18 cellular contexts compared by ENCODE assay signal in genomic region chr2:236173734-236174607, GRCh38. TPM values are rescaled to one million over a fixed set of nuclear protein-coding genes. Genes with fewer than 3 reads are reported as not detected.
DNase-seq lines count a peak whose midpoint lies in the region; ATAC-seq and TF ChIP-seq lines count a peak whose summit lies in the region.
"Had no signal": no experiment of that assay in that cellular context is flagged by ENCODE, and none has a peak within 500 bp of the region (broad histone marks: within the 10 kb centered on the region; RNA-seq: fewer than 3 reads in every experiment).

No MANE protein-coding gene starts in this region.

- no peaks in the 10 kb centered on the region for H3K9me2 ChIP-seq in GM23338 (ENCODE audit: insufficient read depth)

- H3K9me3 Mint-ChIP-seq in GM23338 = no peaks in the 10 kb centered on the region; the same call in 2 of the 3 replicates
- no peaks in the 10 kb centered on the region for H3K9me3 Mint-ChIP-seq in natural killer cell treated with Interleukin-12 subunit alpha and Interleukin-12 subunit beta and Interleukin-15 and Interleukin-18, amount 100 ng/mL, for 72 hours
- H3K9me3 Mint-ChIP-seq: activated B cell treated with CpG ODN at 0.5 μM for 24 hours; activated naive CD4-positive, alpha-beta T cell treated with anti-CD3 and anti-CD28 coated beads, Interleukin-2, amount 50 U/mL, for 24 hours; activated T-cell treated with anti-CD3 and anti-CD28 coated beads, Interleukin-2, amount 50 U/mL, for 4 hours; mesothelial cell of epicardium had no signal

- H3K27ac ChIP-seq in GM23338 (ENCODE audit: low read depth) (no peak overlapping the region), SJSA1 (peak overlapping the region; percentile 98), iPS-20b (ENCODE audit: low read length) (no peak overlapping the region), vagina (no peak overlapping the region)
- H3K27ac ChIP-seq: colonic mucosa had no signal

- peaks cover 31% of the 10 kb centered on the region for H3F3A ChIP-seq in GM23338 (replicated peaks; ENCODE audit: low read depth)

- intact Hi-C loops in vagina (cut with DNase I) = no loop called here

- H3K4me1 ChIP-seq in GM23338 (ENCODE audit: insufficient read depth) = peaks cover 66% of the 10 kb centered on the region
- peaks cover 52% of the 10 kb centered on the region for H3K4me1 ChIP-seq in SJSA1 (replicated peaks)
- H3K4me1 ChIP-seq in iPS-20b (ENCODE audit: insufficient read depth, low read length) = peaks cover 40% of the 10 kb centered on the region
- H3K4me1 ChIP-seq in vagina = peaks cover 32% of the 10 kb centered on the region

- peak overlapping the region; percentile 32 for H3K4me3 Mint-ChIP-seq in GM23338
- H3K4me3 Mint-ChIP-seq in natural killer cell treated with Interleukin-12 subunit alpha and Interleukin-12 subunit beta and Interleukin-15 and Interleukin-18, amount 100 ng/mL, for 72 hours = no peak overlapping the region
- H3K4me3 Mint-ChIP-seq: activated B cell treated with CpG ODN at 0.5 μM for 24 hours; activated CD8-positive, alpha-beta T cell treated with anti-CD3 and anti-CD28 coated beads, Interleukin-2, amount 10 ng/mL, durations not matched to agents 7 days and 5 days; activated naive CD4-positive, alpha-beta T cell treated with anti-CD3 and anti-CD28 coated beads, Interleukin-2, amount 50 U/mL, for 24 hours; activated T-cell treated with anti-CD3 and anti-CD28 coated beads, Interleukin-2, amount 50 U/mL, for 4 hours; CD4-positive, alpha-beta memory T cell; mesothelial cell of epicardium had no signal

- TF ChIP-seq POLR2A in vagina (IDR thresholded peaks at IDR 0.05) = no peak

- peaks cover 17% of the 10 kb centered on the region; the same call in 1 of the 2 replicates for H4K20me1 ChIP-seq in GM23338 (replicated peaks; ENCODE audit: insufficient read depth)

- no peaks in the 10 kb centered on the region for H3K79me2 ChIP-seq in GM23338 (replicated peaks; ENCODE audit: insufficient read depth)

- H3K36me3 Mint-ChIP-seq in GM23338 (ENCODE audit: low read depth) = no peaks in the 10 kb centered on the region
- no peaks in the 10 kb centered on the region for H3K36me3 Mint-ChIP-seq in natural killer cell treated with Interleukin-12 subunit alpha and Interleukin-12 subunit beta and Interleukin-15 and Interleukin-18, amount 100 ng/mL, for 72 hours
- H3K36me3 Mint-ChIP-seq: activated naive CD4-positive, alpha-beta T cell treated with anti-CD3 and anti-CD28 coated beads, Interleukin-2, amount 50 U/mL, for 24 hours; mesothelial cell of epicardium had no signal

- no peak overlapping the region for H3K27ac Mint-ChIP-seq in GM23338
- H3K27ac Mint-ChIP-seq in natural killer cell treated with Interleukin-12 subunit alpha and Interleukin-12 subunit beta and Interleukin-15 and Interleukin-18, amount 100 ng/mL, for 72 hours = no peak overlapping the region
- H3K27ac Mint-ChIP-seq: activated B cell treated with CpG ODN at 0.5 μM for 24 hours; activated CD8-positive, alpha-beta T cell treated with anti-CD3 and anti-CD28 coated beads, Interleukin-2, amount 10 ng/mL, durations not matched to agents 7 days and 5 days; activated naive CD4-positive, alpha-beta T cell treated with anti-CD3 and anti-CD28 coated beads, Interleukin-2, amount 50 U/mL, for 24 hours; mesothelial cell of epicardium had no signal

- peaks cover 98% of the 10 kb centered on the region for H3K27me3 ChIP-seq in GM23338 (ENCODE audit: insufficient read depth)
- no peaks in the 10 kb centered on the region for H3K27me3 ChIP-seq in SJSA1 (replicated peaks)
- H3K27me3 ChIP-seq in iPS-20b (ENCODE audit: insufficient read depth, low read length) = peaks cover 100% of the 10 kb centered on the region
- H3K27me3 ChIP-seq in vagina = peaks cover 39% of the 10 kb centered on the region

- TF ChIP-seq CTCF in GM23338 (conservative IDR thresholded peaks at IDR 0.05; ENCODE audit: low read depth in 2 of 2) = no peak
- TF ChIP-seq CTCF in vagina (IDR thresholded peaks at IDR 0.05) = no peak

- no peak overlapping the region for H3K9ac ChIP-seq in iPS-20b (ENCODE audit: low read depth, low read length)

- H3K27me3 Mint-ChIP-seq in GM23338 (ENCODE audit: insufficient read depth, low read depth, poor library complexity) = peaks cover 92% of the 10 kb centered on the region
- peaks cover 44 to 55% of the 10 kb centered on the region in 2 donors for H3K27me3 Mint-ChIP-seq in natural killer cell treated with Interleukin-12 subunit alpha and Interleukin-12 subunit beta and Interleukin-15 and Interleukin-18, amount 100 ng/mL, for 72 hours

- H3K36me3 ChIP-seq in GM23338 (ENCODE audit: insufficient read depth) (no peaks in the 10 kb centered on the region), SJSA1 (peaks cover 38% of the 10 kb centered on the region), iPS-20b (ENCODE audit: insufficient read depth, low read depth, low read length) (no peaks in the 10 kb centered on the region), vagina (no peaks in the 10 kb centered on the region)
- H3K36me3 ChIP-seq: colonic mucosa had no signal

- H3K9me3 ChIP-seq in SJSA1 (replicated peaks) = no peaks in the 10 kb centered on the region
- no peaks in the 10 kb centered on the region; the same call in 1 of the 2 replicates for H3K9me3 ChIP-seq in iPS-20b (ENCODE audit: insufficient read depth, low read depth, low read length)
- no peaks in the 10 kb centered on the region for H3K9me3 ChIP-seq in vagina
- H3K9me3 ChIP-seq: colonic mucosa had no signal

- peak overlapping the region; percentile 73 for H3K4me2 ChIP-seq in GM23338

- peaks cover 67% of the 10 kb centered on the region for H3K4me1 Mint-ChIP-seq in GM23338
- peaks cover 0 to 10% of the 10 kb centered on the region in 2 donors for H3K4me1 Mint-ChIP-seq in natural killer cell treated with Interleukin-12 subunit alpha and Interleukin-12 subunit beta and Interleukin-15 and Interleukin-18, amount 100 ng/mL, for 72 hours (ENCODE audit: low read depth in 2 of 2)

- H2AFZ ChIP-seq in GM23338 = no peak overlapping the region

- no peak for ATAC-seq in GM23338
- ATAC-seq in natural killer cell treated with Interleukin-12 subunit alpha and Interleukin-12 subunit beta and Interleukin-15 and Interleukin-18, amount 100 ng/mL, for 72 hours = no peak
- no peak for ATAC-seq in HG03097 (IDR thresholded peaks at IDR 0.05; ENCODE audit: low FRiP score, unreplicated experiment)
- ATAC-seq: activated CD8-positive, alpha-beta T cell treated with anti-CD3 and anti-CD28 coated beads, Interleukin-2, amount 10 ng/mL, durations not matched to agents 7 days and 5 days; activated T-cell treated with anti-CD3 and anti-CD28 coated beads, Interleukin-2, amount 50 U/mL, for 4 hours had no signal

- H3K4me3 ChIP-seq in GM23338 = peak overlapping the region; percentile 69
- H3K4me3 ChIP-seq in SJSA1 = no peak overlapping the region
- H3K4me3 ChIP-seq in iPS-20b (ENCODE audit: low read length) = peak overlapping the region; percentile 19; the same call in 1 of the 2 replicates
- no peak overlapping the region for H3K4me3 ChIP-seq in vagina
- H3K4me3 ChIP-seq: colonic mucosa had no signal

- DNase-seq in GM23338 (ENCODE audit: low spot score) = peak; percentile 26
- DNase-seq in SJSA1 (ENCODE audit: low read depth in 1 of 2, low spot score in 2 of 2) = no peak
- DNase-seq in renal cortical epithelial cell (ENCODE audit: low read depth) = peak; percentile 54
- DNase-seq in natural killer cell treated with Interleukin-12 subunit alpha and Interleukin-12 subunit beta and Interleukin-15 and Interleukin-18, amount 100 ng/mL, for 72 hours (ENCODE audit: low spot score) = no peak
- no peak for DNase-seq in vagina (ENCODE audit: extremely low spot score in 2 of 2)
- DNase-seq: activated B cell treated with CpG ODN at 0.5 μM for 24 hours; activated CD8-positive, alpha-beta T cell treated with anti-CD3 and anti-CD28 coated beads, Interleukin-2, amount 10 ng/mL, durations not matched to agents 7 days and 5 days; activated T-cell treated with anti-CD3 and anti-CD28 coated beads, Interleukin-2, amount 50 U/mL, for 4 hours; CD4-positive, alpha-beta memory T cell; colonic mucosa; DND-41; NCI-H146; NCI-H748 treated with DMSO at 0.1 percent for 48 hours; T-helper 2 cell had no signal

TF ChIP-seq in GM23338, 12 proteins besides CTCF, POLR2A, EP300 and RAD21:
- no peak for TF ChIP-seq CREB1 (CRISPR knock-in tag; IDR thresholded peaks at IDR 0.05; ENCODE audit: low read depth)
- peak; percentile 78 for TF ChIP-seq EZH2 (IDR thresholded peaks at IDR 0.05; ENCODE audit: low read depth, unreplicated experiment)

RNA-seq across cellular contexts. Expression of gene GBX2, which starts 5.8 kb away (rescaled TPM):
- 0.50 and 1.3 TPM in 2 replicates for total RNA-seq in GM23338 (2014; rRNA removed; shearing (Covaris generic))
- polyA plus RNA-seq in GM23338 (2016; fragmentation: Nextera tagmentation; extraction: Ambion mirVana) = 0.87 and 0.99 TPM in 2 replicates
- 13.0 and 18.0 TPM in 2 replicates for total RNA-seq in SJSA1 (2014; rRNA removed; shearing (Covaris generic))
- total RNA-seq in renal cortical epithelial cell = 1.0 TPM in 1 of 2 replicates, not detected in the other
- total RNA-seq in natural killer cell treated with Interleukin-12 subunit alpha and Interleukin-12 subunit beta and Interleukin-15 and Interleukin-18, amount 100 ng/mL, for 72 hours = not detected
- total RNA-seq in vagina = not detected
- total RNA-seq: activated B cell treated with CpG ODN at 0.5 μM for 24 hours; activated CD8-positive, alpha-beta T cell treated with anti-CD3 and anti-CD28 coated beads, Interleukin-2, amount 10 ng/mL, durations not matched to agents 7 days and 5 days; activated T-cell treated with anti-CD3 and anti-CD28 coated beads, Interleukin-2, amount 50 U/mL, for 4 hours; CD4-positive, alpha-beta memory T cell; colonic mucosa had no signal
- polyA plus RNA-seq: CD4-positive, alpha-beta memory T cell had no signal

Comparison
In these comparisons a context has a peak if more than half of its experiments do, and no peak if none do; other contexts are left out.
1. DNase-seq: peak in GM23338 (single experiment) and renal cortical epithelial cell (single experiment); none in SJSA1 (0 of 2), natural killer cell treated with Interleukin-12 subunit alpha and Interleukin-12 subunit beta and Interleukin-15 and Interleukin-18, amount 100 ng/mL, for 72 hours (single experiment) and vagina (0 of 2).
2. H3K4me3 ChIP-seq: peak in GM23338 (single experiment) and iPS-20b (single experiment); none in SJSA1 (single experiment) and vagina (0 of 2).